In genomic region chr2:217338306-217338916, GRCh38 we compare ENCODE assay signal across 13 cellular contexts.
A peak's percentile ranks its signal among the peaks of the same experiment; 100 is the strongest.
DNase-seq lines count a peak whose midpoint lies in the region; ATAC-seq and TF ChIP-seq lines count a peak whose summit lies in the region.
"Had no signal": no experiment of that assay in that cellular context is flagged by ENCODE, and none has a peak within 500 bp of the region (broad histone marks: within the 10 kb centered on the region; RNA-seq: fewer than 3 reads in every experiment).

No MANE protein-coding gene starts in this region.

- H3K4me3 ChIP-seq in AG04450 (ENCODE audit: low read depth, low read length): no peak overlapping the region
- H3K4me3 ChIP-seq: cardiac muscle cell, GM12878, heart left ventricle had no signal

- H3K4me3 Mint-ChIP-seq in HFFc6: peak overlapping the region; percentile 23
- H3K4me3 Mint-ChIP-seq in T-helper 2 cell treated with Interferon-gamma antibody and Interleukin-4, amounts not matched to agents 5 μg/mL and 100 μg/mL, for 36 hours: no peak overlapping the region

- peak overlapping the region; percentile 55 for H3K27ac Mint-ChIP-seq in HFFc6
- H3K27ac Mint-ChIP-seq in T-helper 2 cell treated with Interferon-gamma antibody and Interleukin-4, amounts not matched to agents 5 μg/mL and 100 μg/mL, for 36 hours: no peak overlapping the region

- no peaks in the 10 kb centered on the region for H3K27me3 Mint-ChIP-seq in HFFc6 (ENCODE audit: insufficient read depth)
- no peaks in the 10 kb centered on the region for H3K27me3 Mint-ChIP-seq in T-helper 2 cell treated with Interferon-gamma antibody and Interleukin-4, amounts not matched to agents 5 μg/mL and 100 μg/mL, for 36 hours (ENCODE audit: low read depth)

- peak; percentile 89 for DNase-seq in AG04450 (ENCODE audit: low read depth, low spot score)
- peak; percentile 79 for DNase-seq in HFFc6
- peak; percentile 37 for DNase-seq in astrocyte of the hippocampus (ENCODE audit: low read depth, low spot score)
- peak; percentile 53 for DNase-seq in kidney tubule cell (ENCODE audit: low spot score)
- no peak for DNase-seq in T-helper 2 cell treated with Interferon-gamma antibody and Interleukin-4, amounts not matched to agents 5 μg/mL and 100 μg/mL, for 36 hours (ENCODE audit: low spot score)
- no peak for DNase-seq in T1000 (lab: John Stamatoyannopoulos, UW)
- DNase-seq: activated CD8-positive, alpha-beta memory T cell treated with anti-CD3 and anti-CD28 coated beads, Interleukin-2, amount 50 U/mL, for 48 hours; heart left ventricle; NCI-H1417 treated with DMSO at 0.1 percent for 48 hours had no signal

- ATAC-seq in GM19023 (IDR thresholded peaks at IDR 0.05; ENCODE audit: unreplicated experiment) (no peak), HG02678 (IDR thresholded peaks at IDR 0.05; ENCODE audit: unreplicated experiment) (no peak)
- ATAC-seq: GM12878 had no signal

- CTCF ChIA-PET in AG04450 (lab: Charles Lee): interaction anchor here (0.6 to 1.6 kb wide), 3 partner anchors 106 to 375 kb away, joined by 3 to 12 read pairs (median 6); no protein-coding TSS in a partner anchor

- POLR2A ChIA-PET in AG04450 (lab: Yijun Ruan, JAX): interaction anchor here (0.6 to 1.9 kb wide), 30 partner anchors 21 to 644 kb away, joined by 3 to 30 read pairs (median 5); partner anchors contain the start of gene IGFBP5

- no peaks in the 10 kb centered on the region for H3K36me3 Mint-ChIP-seq in HFFc6 (ENCODE audit: low read depth)
- no peaks in the 10 kb centered on the region for H3K36me3 Mint-ChIP-seq in T-helper 2 cell treated with Interferon-gamma antibody and Interleukin-4, amounts not matched to agents 5 μg/mL and 100 μg/mL, for 36 hours (ENCODE audit: low read depth)

- peaks cover 60% of the 10 kb centered on the region for H3K4me1 Mint-ChIP-seq in HFFc6 (ENCODE audit: low read depth)
- no peaks in the 10 kb centered on the region for H3K4me1 Mint-ChIP-seq in T-helper 2 cell treated with Interferon-gamma antibody and Interleukin-4, amounts not matched to agents 5 μg/mL and 100 μg/mL, for 36 hours (ENCODE audit: low read depth)

- peak overlapping the region; percentile 50 for H3K27ac ChIP-seq in AG04450 (ENCODE audit: low read depth, low read length)
- H3K27ac ChIP-seq: cardiac muscle cell had no signal

- TF ChIP-seq CTCF in AG04450 (IDR thresholded peaks at IDR 0.05; ENCODE audit: low read depth, low read length): no peak
- no peak for TF ChIP-seq CTCF in HFFc6 (IDR thresholded peaks at IDR 0.05)

- H3K9me3 ChIP-seq in AG04450 (ENCODE audit: control insufficient read depth, insufficient read depth, low read length): no peaks in the 10 kb centered on the region
- H3K9me3 ChIP-seq: heart left ventricle had no signal

- H3K27me3 ChIP-seq in AG04450 (ENCODE audit: control insufficient read depth, insufficient read depth, low read length): no peaks in the 10 kb centered on the region
- H3K27me3 ChIP-seq: cardiac muscle cell had no signal

- no peaks in the 10 kb centered on the region for H3K9me3 Mint-ChIP-seq in HFFc6
- H3K9me3 Mint-ChIP-seq in T-helper 2 cell treated with Interferon-gamma antibody and Interleukin-4, amounts not matched to agents 5 μg/mL and 100 μg/mL, for 36 hours: no peaks in the 10 kb centered on the region

Comparison
In these comparisons a context has a peak if more than half of its experiments do, and no peak if none do; other contexts are left out.
1. DNase-seq: peak in AG04450 (single experiment), HFFc6 (single experiment), astrocyte of the hippocampus (single experiment) and kidney tubule cell (single experiment); none in T-helper 2 cell treated with Interferon-gamma antibody and Interleukin-4, amounts not matched to agents 5 μg/mL and 100 μg/mL, for 36 hours (single experiment) and T1000 (single experiment).